Comparison of ENCODE assay signal across 8 cellular contexts in the genomic region with DNA sequence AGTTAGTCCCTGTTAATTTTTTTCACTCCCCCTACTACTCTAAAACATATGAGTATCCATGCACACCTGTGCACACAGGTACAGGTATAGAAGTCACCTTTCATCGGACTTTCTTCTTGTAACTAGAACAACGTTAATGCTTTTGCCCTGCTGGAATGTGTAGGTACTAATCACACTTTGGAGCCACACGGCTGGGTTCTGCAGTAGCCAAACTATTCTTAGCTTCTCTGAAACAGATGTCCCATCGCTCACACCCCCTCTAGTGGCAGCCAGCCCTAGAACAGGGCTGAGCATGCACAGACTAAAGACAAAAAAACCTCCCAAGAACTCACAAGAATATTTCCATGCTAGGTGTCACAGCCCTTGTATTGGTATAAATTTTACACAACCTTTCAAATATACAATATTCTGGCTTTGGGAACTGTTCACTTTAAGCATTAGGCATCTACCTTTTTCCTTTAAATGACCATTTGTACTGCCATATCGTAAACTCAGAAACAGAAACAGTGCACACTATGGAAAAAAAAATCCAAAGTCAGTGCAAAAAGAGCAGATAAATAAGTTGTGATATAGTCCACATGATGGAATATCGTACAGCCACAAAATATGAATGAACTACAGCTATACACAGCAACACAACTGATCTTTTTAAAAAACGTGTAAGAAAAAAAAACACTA.
DNase-seq lines count a peak whose midpoint lies in the region; ATAC-seq, FAIRE-seq and TF ChIP-seq lines count a peak whose summit lies in the region.

No MANE protein-coding gene starts in this region.

- H3K4me2 ChIP-seq in A549, result no peak overlapping the region

- ATAC-seq in A549 (peak; percentile 96 to 97), GM18505 (IDR thresholded peaks at IDR 0.05; ENCODE audit: unreplicated experiment) (peak; percentile 88), HG02852 (IDR thresholded peaks at IDR 0.05; ENCODE audit: unreplicated experiment) (peak; percentile 81), lower lobe of right lung (peak; percentile 88 to 90)

- no peak for TF ChIP-seq POLR2A in A549 (IDR thresholded peaks at IDR 0.05; ENCODE audit: low read length)
- TF ChIP-seq POLR2A in GM18505 (IDR thresholded peaks at IDR 0.05; ENCODE audit: borderline replicate concordance, extremely low read depth, insufficient read depth, insufficient read length), result no peak

- H3K9me3 ChIP-seq in A549 (no peaks in the 10 kb centered on the region), lower lobe of right lung (no peaks in the 10 kb centered on the region)

- no peaks in the 10 kb centered on the region for H3K27me3 ChIP-seq in lower lobe of right lung (ENCODE audit: low read depth)

- peak; percentile 40 to 48; a peak in 3 of 5 replicates for TF ChIP-seq RAD21 in A549 (conservative IDR thresholded peaks at IDR 0.05 in 1 of 2, IDR thresholded peaks at IDR 0.05 in 1 of 2)

- H3K4me3 ChIP-seq in A549 (no peak overlapping the region), coronary artery (no peak overlapping the region), lower lobe of right lung (no peak overlapping the region)

- WGBS in A549 (ENCODE audit: missing lambda C conversion rate), result 23% methylated on average over 7 of the region's 7 CpGs

- H3K4me1 ChIP-seq in A549, result no peaks in the 10 kb centered on the region
- H3K4me1 ChIP-seq in lower lobe of right lung, result no peaks in the 10 kb centered on the region

- FAIRE-seq in A549 (lab: Jason Lieb, UNC), result no peak

- TF ChIP-seq EP300 in A549 (IDR thresholded peaks at IDR 0.05), result no peak

- H3K27ac ChIP-seq in A549, result no peak overlapping the region
- H3K27ac ChIP-seq in coronary artery, result no peak overlapping the region
- no peak overlapping the region for H3K27ac ChIP-seq in lower lobe of right lung

- POLR2A ChIA-PET in A549 (lab: Yijun Ruan, JAX), result no interaction called here

- CTCF ChIA-PET in A549 (lab: Yijun Ruan, JAX), result interaction anchor here (0.5 to 5.3 kb wide), 21 partner anchors 9 to 652 kb away, joined by 3 to 29 read pairs (median 3); no protein-coding TSS in a partner anchor

- DNase-seq in A549 (ENCODE audit: low read depth in 1 of 2, low spot score in 1 of 2) (peak; percentile 53 to 55), NCI-H1694 treated with DMSO at 0.1 percent for 48 hours (lab: John Stamatoyannopoulos, UW) (peak; percentile 76), coronary artery (ENCODE audit: low spot score) (no peak), lower lobe of right lung (peak; percentile 77)
- DNase-seq in activated CD4-positive, alpha-beta T cell treated with anti-CD3 and anti-CD28 coated beads for 24 hours (ENCODE audit: low read depth in 2 of 2), result peak; percentile 47 to 49
- DNase-seq in stimulated activated CD8-positive, alpha-beta memory T cell treated with anti-CD3 and anti-CD28 coated beads, Interleukin-4, amount 100 ng/mL, for 24 hours (ENCODE audit: low read depth), result peak; percentile 42

- intact Hi-C loops in lower lobe of right lung (cut with DNase I), result no loop called here

- no peaks in the 10 kb centered on the region for H3K36me3 ChIP-seq in lower lobe of right lung

- TF ChIP-seq CTCF in A549 (IDR thresholded peaks at IDR 0.05) (peak; percentile 61), coronary artery (IDR thresholded peaks at IDR 0.05) (peak; percentile 64), lower lobe of right lung (IDR thresholded peaks at IDR 0.05) (peak; percentile 73)

TF ChIP-seq in A549, 52 proteins besides CTCF, POLR2A, EP300 and RAD21:
- TF ChIP-seq KDM5A (IDR thresholded peaks at IDR 0.05) (no peak), SMC3 (IDR thresholded peaks at IDR 0.05) (peak; percentile 51)
